8 cellular contexts compared by ENCODE assay signal in genomic region chr6:35736293-35736894, GRCh38. TPM values are rescaled to one million over a fixed set of nuclear protein-coding genes. Genes with fewer than 3 reads are reported as not detected.
DNase-seq lines count a peak whose midpoint lies in the region; ATAC-seq and TF ChIP-seq lines count a peak whose summit lies in the region.

No MANE protein-coding gene starts in this region.

- H3F3A ChIP-seq in DOHH2 (ENCODE audit: control insufficient read depth, insufficient read depth) = 0 out of 2 replicates have a peak, but pooled peaks cover 2% of the 10 kb centered on the region

- WGBS in adrenal gland, 4 donors = 62 to 77% (median 69%) methylated on average over 6 to 7 of the region's 7 CpGs

- H3K4me1 ChIP-seq in DOHH2 (ENCODE audit: control insufficient read depth, low read length) (peaks cover 27% of the 10 kb centered on the region), adrenal gland (replicated peaks in 1 of 2) (peaks cover 8 to 36% of the 10 kb centered on the region in 2 donors), gastrocnemius medialis (peaks cover 32 to 42% of the 10 kb centered on the region in 2 donors)

- TF ChIP-seq CTCF in DOHH2 (IDR thresholded peaks at IDR 0.05; ENCODE audit: low read depth, low read length, poor library complexity, severe bottlenecking) (peak; percentile 95), adrenal gland (IDR thresholded peaks at IDR 0.05) (peak; percentile 70 to 90 (median 87)), gastrocnemius medialis (IDR thresholded peaks at IDR 0.05 in 4 of 5, conservative IDR thresholded peaks at IDR 0.05 in 1 of 5) (peak; percentile 79 to 95 (median 90))

- peak; percentile 55 for DNase-seq in LHCN-M2 (ENCODE audit: low read depth)
- peak; percentile 55 to 84 (median 75) for DNase-seq in T-helper 1 cell
- DNase-seq in adrenal gland = peak; percentile 56 to 89 (median 77)
- DNase-seq in left ventricle myocardium superior = peak; percentile 81
- DNase-seq in gastrocnemius medialis = peak; percentile 59 to 75

- H3K9me3 ChIP-seq in DOHH2 (ENCODE audit: control insufficient read depth, insufficient read depth, low read length) (no peaks in the 10 kb centered on the region), adrenal gland (replicated peaks in 1 of 3) (no peaks in the 10 kb centered on the region), gastrocnemius medialis (no peaks in the 10 kb centered on the region)

- H3K27ac ChIP-seq in DOHH2 (ENCODE audit: low read depth, low read length) (no peak overlapping the region), adrenal gland (no peak overlapping the region), gastrocnemius medialis (peak overlapping the region; percentile 29 to 100 (median 100))

- no peaks in the 10 kb centered on the region for H3K79me2 ChIP-seq in DOHH2 (ENCODE audit: control insufficient read depth, low read length)

- ATAC-seq in left ventricle myocardium superior (peak; percentile 22), gastrocnemius medialis (peak in 1 of 2 donors; percentile 15), HG02981 (IDR thresholded peaks at IDR 0.05; ENCODE audit: unreplicated experiment) (no peak), GM21786 (IDR thresholded peaks at IDR 0.05; ENCODE audit: unreplicated experiment) (no peak)

- H3K4me3 ChIP-seq in DOHH2 (ENCODE audit: low read length) (no peak overlapping the region), adrenal gland (no peak overlapping the region), gastrocnemius medialis (no peak overlapping the region)

- in situ Hi-C loops in gastrocnemius medialis (cut with MboI; ENCODE audit: low sequenced_read_pairs in 4 of 4) = loop anchor here (5.0 to 10.0 kb wide), 4 partner anchors 142 to 214 kb away; no protein-coding TSS in a partner anchor

- H3K4me2 ChIP-seq in DOHH2 (ENCODE audit: low read length) = no peak overlapping the region

- no peaks in the 10 kb centered on the region for H3K9me2 ChIP-seq in DOHH2 (replicated peaks; ENCODE audit: control insufficient read depth, low read length)

- H3K27me3 ChIP-seq in DOHH2 (ENCODE audit: control insufficient read depth, low read length) (no peaks in the 10 kb centered on the region), adrenal gland (no peaks in the 10 kb centered on the region), gastrocnemius medialis (no peaks in the 10 kb centered on the region)

- H4K20me1 ChIP-seq in DOHH2 (ENCODE audit: control insufficient read depth, insufficient read depth, low read depth, low read length) = no peaks in the 10 kb centered on the region

- H3K36me3 ChIP-seq in DOHH2 (ENCODE audit: control insufficient read depth, low read length) = no peaks in the 10 kb centered on the region
- no peaks in the 10 kb centered on the region for H3K36me3 ChIP-seq in adrenal gland (replicated peaks in 1 of 2)
- H3K36me3 ChIP-seq in gastrocnemius medialis = no peaks in the 10 kb centered on the region

- intact Hi-C loops in adrenal gland (cut with DNase I) = loop anchor here (2.0 to 10.0 kb wide), 3 partner anchors 50 to 154 kb away; no protein-coding TSS in a partner anchor
- intact Hi-C loops in left ventricle myocardium superior (cut with micrococcal nuclease) = loop anchor here (2.0 kb wide), 2 partner anchors 154 to 214 kb away; no protein-coding TSS in a partner anchor
- intact Hi-C loops in gastrocnemius medialis (cut with DNase I; ENCODE audit: low total_unique reads) = loop anchor here (1.0 to 10.0 kb wide), 2 partner anchors 167 to 472 kb away; no protein-coding TSS in a partner anchor

- no peak for TF ChIP-seq POLR2A in adrenal gland (IDR thresholded peaks at IDR 0.05)
- TF ChIP-seq POLR2A in gastrocnemius medialis (IDR thresholded peaks at IDR 0.05) = no peak

RNA-seq across cellular contexts. Expression of gene ARMC12, which starts 0.4 kb away (rescaled TPM):
- total RNA-seq in LHCN-M2 (2014; rRNA removed) = 0.29 TPM in 1 of 2 replicates, not detected in the other
- 0.44 TPM for polyA plus RNA-seq in LHCN-M2 (2012)
- 10 to 100 TPM in 1 of 8 donors, 1 to 10 TPM in 3, under 1 TPM in 3, not detected in 1; 0.29 to 44.7 (median 1.1) TPM for total RNA-seq in adrenal gland
- polyA plus RNA-seq in adrenal gland = 1 to 10 TPM in 2 of 3 donors, under 1 TPM in 1; 0.81 to 6.9 (median 6.8) TPM
- total RNA-seq in left ventricle myocardium superior = not detected
- 1 to 10 TPM in 1 of 4 donors, not detected in 3; 6.2 TPM for total RNA-seq in gastrocnemius medialis

RNA-seq across cellular contexts. Expression of gene CLPSL2, which starts 40.0 kb away (rescaled TPM):
- total RNA-seq in LHCN-M2 (2014; rRNA removed) (not detected in 2 replicates), adrenal gland (not detected), left ventricle myocardium superior (not detected), gastrocnemius medialis (not detected)
- 0.44 TPM for polyA plus RNA-seq in LHCN-M2 (2012)
- not detected for polyA plus RNA-seq in adrenal gland

RNA-seq across cellular contexts. Expression of gene CLPSL1, which starts 44.4 kb away (rescaled TPM):
- total RNA-seq in LHCN-M2 (2014; rRNA removed) (not detected in 2 replicates), adrenal gland (not detected), left ventricle myocardium superior (not detected), gastrocnemius medialis (not detected)
- polyA plus RNA-seq in LHCN-M2 (2012) = not detected
- polyA plus RNA-seq in adrenal gland = not detected

RNA-seq across cellular contexts. Expression of gene FKBP5, which starts 47.7 kb away (rescaled TPM):
- total RNA-seq in LHCN-M2 (2014; rRNA removed) (68.0 and 105 TPM in 2 replicates), adrenal gland (100 to 1,000 TPM in 7 of 8 donors, 10 to 100 TPM in 1; 79.8 to 234 (median 121) TPM), left ventricle myocardium superior (82.8 TPM), gastrocnemius medialis (1,000 to 10,000 TPM in 2 of 4 donors, 100 to 1,000 TPM in 2; 665 to 1,753 (median 1,205) TPM)
- 49.2 TPM for polyA plus RNA-seq in LHCN-M2 (2012)
- polyA plus RNA-seq in adrenal gland = 100 to 1,000 TPM in 1 of 3 donors, 10 to 100 TPM in 2; 23.8 to 163 (median 65.7) TPM

Comparison
In these comparisons a context has a peak if more than half of its experiments do, and no peak if none do; other contexts are left out.
1. H3K27ac ChIP-seq: peak in gastrocnemius medialis (4 of 4); none in DOHH2 (single experiment) and adrenal gland (0 of 5).
2. Peak in every context shown above with its lines, with median percentiles within 50 percentile points of each other: CTCF ChIP-seq and DNase-seq.